Comparison of ENCODE assay signal across 9 cellular contexts in the genomic region with DNA sequence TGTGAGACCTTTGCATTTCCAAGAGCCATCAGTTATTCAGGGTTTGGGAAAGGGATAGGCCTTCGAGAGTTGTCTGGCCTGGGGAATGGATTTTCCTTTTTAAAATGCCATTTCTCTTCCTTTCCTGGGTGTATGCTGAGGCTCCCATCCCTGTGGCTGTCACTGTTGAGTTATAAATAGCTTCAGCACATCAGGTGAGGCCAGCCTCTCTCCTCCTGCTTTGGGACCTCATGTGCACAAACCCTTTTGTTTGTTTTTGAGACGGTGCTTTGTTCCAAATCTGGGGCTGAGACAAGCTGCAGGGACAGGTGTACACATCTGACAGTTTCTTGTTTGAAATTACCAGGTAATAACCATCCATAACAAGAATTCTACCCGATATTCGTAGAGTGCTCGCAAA. TPM values are rescaled to one million over a fixed set of nuclear protein-coding genes. Genes with fewer than 3 reads are reported as not detected.
DNase-seq lines count a peak whose midpoint lies in the region; ATAC-seq, FAIRE-seq and TF ChIP-seq lines count a peak whose summit lies in the region.
"Had no signal": no experiment of that assay in that cellular context is flagged by ENCODE, and none has a peak within 500 bp of the region (broad histone marks: within the 10 kb centered on the region; RNA-seq: fewer than 3 reads in every experiment).

No MANE protein-coding gene starts in this region.

- H3K36me3 ChIP-seq in left ventricle myocardium inferior (peaks cover 13% of the 10 kb centered on the region), breast epithelium (no peaks in the 10 kb centered on the region), mucosa of stomach (ENCODE audit: control insufficient read depth, insufficient read depth, low read length) (no peaks in the 10 kb centered on the region), uterus (no peaks in the 10 kb centered on the region), small intestine (ENCODE audit: control insufficient read depth in 2 of 2, insufficient read depth in 2 of 2, low read length in 2 of 2) (peaks cover 0 to 3% of the 10 kb centered on the region in 2 donors)

- DNase-seq in left ventricle myocardium inferior (no peak), Right ventricle myocardium superior (no peak), breast epithelium (ENCODE audit: low spot score in 2 of 2) (no peak), uterus (no peak), small intestine (no peak), GM03348 (ENCODE audit: low spot score) (no peak)
- DNase-seq: NCI-H524 treated with DMSO at 0.1 percent for 48 hours had no signal

- H3K9me3 ChIP-seq in left ventricle myocardium inferior (replicated peaks), result no peaks in the 10 kb centered on the region
- H3K9me3 ChIP-seq in breast epithelium, result no peaks in the 10 kb centered on the region
- no peaks in the 10 kb centered on the region for H3K9me3 ChIP-seq in mucosa of stomach (ENCODE audit: control insufficient read depth, low read length)
- no peaks in the 10 kb centered on the region for H3K9me3 ChIP-seq in uterus
- no peaks in the 10 kb centered on the region for H3K9me3 ChIP-seq in small intestine (ENCODE audit: control insufficient read depth, low read depth)

- no peak for FAIRE-seq in small intestine (lab: Jason Lieb, UNC)

- 55 to 79% (median 70%) methylated on average over 5 of the region's 5 CpGs for WGBS in small intestine, 3 donors

- peak overlapping the region; percentile 95 for H3K4me3 ChIP-seq in left ventricle myocardium inferior
- peak overlapping the region; percentile 74 to 86 (median 80) for H3K4me3 ChIP-seq in breast epithelium
- H3K4me3 ChIP-seq in mucosa of stomach (ENCODE audit: low read length), result peak overlapping the region; percentile 55
- peak overlapping the region; percentile 62 to 70 for H3K4me3 ChIP-seq in uterus
- peak overlapping the region in 1 of 2 donors; percentile 92 for H3K4me3 ChIP-seq in small intestine (ENCODE audit: low read depth in 1 of 2, low read length in 2 of 2)

- TF ChIP-seq CTCF in left ventricle myocardium inferior (IDR thresholded peaks at IDR 0.05; ENCODE audit: borderline replicate concordance), result no peak
- no peak for TF ChIP-seq CTCF in breast epithelium (IDR thresholded peaks at IDR 0.05)
- TF ChIP-seq CTCF in uterus (IDR thresholded peaks at IDR 0.05), result no peak

- H3K4me1 ChIP-seq in left ventricle myocardium inferior, result peaks cover 35% of the 10 kb centered on the region
- H3K4me1 ChIP-seq in breast epithelium, result peaks cover 3 to 10% of the 10 kb centered on the region in 2 donors
- peaks cover 27% of the 10 kb centered on the region for H3K4me1 ChIP-seq in mucosa of stomach (ENCODE audit: control insufficient read depth, insufficient read depth, low read length)
- H3K4me1 ChIP-seq in uterus, result peaks cover 0 to 8% of the 10 kb centered on the region in 2 donors
- no peaks in the 10 kb centered on the region for H3K4me1 ChIP-seq in small intestine (ENCODE audit: control insufficient read depth in 2 of 2, insufficient read depth in 1 of 2, low read depth in 1 of 2, low read length in 1 of 2)

- H3K9ac ChIP-seq in mucosa of stomach (ENCODE audit: low read length), result peak overlapping the region; percentile 64

- ATAC-seq in Right ventricle myocardium superior (ENCODE audit: poor library complexity) (no peak), GM21360 (IDR thresholded peaks at IDR 0.05; ENCODE audit: unreplicated experiment) (no peak)

- intact Hi-C loops in left ventricle myocardium inferior (cut with micrococcal nuclease) (no loop called here), Right ventricle myocardium superior (cut with DNase I) (no loop called here), breast epithelium (cut with DNase I; ENCODE audit: low total_unique reads) (loop anchor here (5.0 kb wide), 1 partner anchor 1406 kb away; no protein-coding TSS in a partner anchor), uterus (cut with DNase I; ENCODE audit: low total_unique reads) (no loop called here)

- H3K27me3 ChIP-seq in left ventricle myocardium inferior (ENCODE audit: low read depth) (no peaks in the 10 kb centered on the region), breast epithelium (no peaks in the 10 kb centered on the region), mucosa of stomach (ENCODE audit: control insufficient read depth, insufficient read depth, low read length) (no peaks in the 10 kb centered on the region), uterus (no peaks in the 10 kb centered on the region), small intestine (ENCODE audit: control insufficient read depth in 2 of 2, insufficient read depth in 2 of 2, low read length in 2 of 2) (no peaks in the 10 kb centered on the region)

- H3K27ac ChIP-seq in left ventricle myocardium inferior (replicated peaks) (peak overlapping the region; percentile 100), breast epithelium (peak overlapping the region; percentile 95 to 99), uterus (peak overlapping the region; percentile 97 to 100), small intestine (ENCODE audit: low read depth in 1 of 2, low read length in 1 of 2) (peak overlapping the region in 1 of 2 donors; percentile 91)

- TF ChIP-seq POLR2A in breast epithelium (IDR thresholded peaks at IDR 0.05) (no peak), uterus (IDR thresholded peaks at IDR 0.05) (no peak)

RNA-seq across cellular contexts. Expression of gene TEF, which starts 1.3 kb away (rescaled TPM):
- total RNA-seq in left ventricle myocardium inferior (20.1 TPM), Right ventricle myocardium superior (20.7 TPM), breast epithelium (10 to 100 TPM in 2 of 3 donors, 1 to 10 TPM in 1; 8.8 to 26.6 (median 15.7) TPM), uterus (10 to 100 TPM in 2 of 4 donors, 1 to 10 TPM in 2; 8.5 to 73.7 (median 15.1) TPM)
- 10 to 100 TPM in 2 of 3 donors, 1 to 10 TPM in 1; 7.2 to 11.8 (median 11.6) TPM for polyA plus RNA-seq in small intestine
